ENCODE assay signal across 8 cellular contexts in genomic region chr17:28717578-28718316, GRCh38.
A peak's percentile ranks its signal among the peaks of the same experiment; 100 is the strongest.
DNase-seq lines count a peak whose midpoint lies in the region; ATAC-seq and TF ChIP-seq lines count a peak whose summit lies in the region.

Gene RAB34 (minus strand): TSS chr17:28717868. CDS start chr17:28717266, 602 bp downstream.

- TF ChIP-seq CTCF in brain microvascular endothelial cell (IDR thresholded peaks at IDR 0.05; ENCODE audit: low read depth, low read length, missing control alignments) (peak; percentile 4), retinal pigment epithelial cell (conservative IDR thresholded peaks at IDR 0.05; ENCODE audit: low read depth, low read length) (peak; percentile 45)

- H3K27ac ChIP-seq in brain microvascular endothelial cell, result peak within 1 kb of the TSS; percentile 93

- in situ Hi-C loops in brain microvascular endothelial cell (cut with HindIII; ENCODE audit: low pct_ligation_motif_present, low sequenced_read_pairs), result no loop called here

- H3K27me3 ChIP-seq in brain microvascular endothelial cell (replicated peaks) (no peaks in the 10 kb centered on the region), iPS-15b (ENCODE audit: control insufficient read depth, insufficient read depth, low read length) (no peaks in the 10 kb centered on the region)

- H3K4me1 ChIP-seq in iPS-15b (ENCODE audit: control insufficient read depth, insufficient read depth, low read length), result peaks cover 15% of the 10 kb centered on the region

- peak within 1 kb of the TSS; percentile 73 for H3K9ac ChIP-seq in iPS-15b (ENCODE audit: low read depth, low read length)

- no peak for ATAC-seq in GM18867 (IDR thresholded peaks at IDR 0.05; ENCODE audit: unreplicated experiment)

- H3K36me3 ChIP-seq in brain microvascular endothelial cell (replicated peaks) (peaks cover 32% of the 10 kb centered on the region), iPS-15b (ENCODE audit: control insufficient read depth, insufficient read depth, low read length) (peaks cover 42% of the 10 kb centered on the region)

- H3K4me3 ChIP-seq in brain microvascular endothelial cell (ENCODE audit: low read depth, low read length), result peak within 1 kb of the TSS; percentile 85
- peak within 1 kb of the TSS; percentile 99 for H3K4me3 ChIP-seq in iPS-15b (ENCODE audit: low read depth, low read length)
- H3K4me3 ChIP-seq in retinal pigment epithelial cell (ENCODE audit: low read length), result peak within 1 kb of the TSS; percentile 81

- DNase-seq in stimulated activated CD4-positive, alpha-beta T cell treated with anti-CD3 and anti-CD28 coated beads, Interleukin-15, amount 100 ng/mL, for 24 hours, result peak; percentile 67
- DNase-seq in stimulated activated CD4-positive, alpha-beta T cell treated with anti-CD3 and anti-CD28 coated beads, Interleukin-2, amount 100 ng/mL, for 48 hours, result no peak
- DNase-seq in NOMO-1 (lab: John Stamatoyannopoulos, UW; ENCODE audit: unreplicated experiment in 2 of 2) (peak; percentile 19 to 35), brain microvascular endothelial cell (peak; percentile 70), retinal pigment epithelial cell (ENCODE audit: low read depth) (peak; percentile 68), NCI-H1092 treated with DMSO at 0.1 percent for 48 hours (lab: John Stamatoyannopoulos, UW) (no peak)

- H3K9me3 ChIP-seq in iPS-15b (ENCODE audit: control insufficient read depth, insufficient read depth, low read length), result no peaks in the 10 kb centered on the region

Comparison
In these comparisons a context has a peak if more than half of its experiments do, and no peak if none do; other contexts are left out.
1. DNase-seq: peak in stimulated activated CD4-positive, alpha-beta T cell treated with anti-CD3 and anti-CD28 coated beads, Interleukin-15, amount 100 ng/mL, for 24 hours (single experiment), NOMO-1 (2 of 2), brain microvascular endothelial cell (single experiment) and retinal pigment epithelial cell (single experiment); none in stimulated activated CD4-positive, alpha-beta T cell treated with anti-CD3 and anti-CD28 coated beads, Interleukin-2, amount 100 ng/mL, for 48 hours (0 of 2) and NCI-H1092 treated with DMSO at 0.1 percent for 48 hours (single experiment).
2. Peak in every context shown above with its lines, with median percentiles within 50 percentile points of each other: H3K4me3 ChIP-seq.